18 cellular contexts compared by ENCODE assay signal in the genomic region with DNA sequence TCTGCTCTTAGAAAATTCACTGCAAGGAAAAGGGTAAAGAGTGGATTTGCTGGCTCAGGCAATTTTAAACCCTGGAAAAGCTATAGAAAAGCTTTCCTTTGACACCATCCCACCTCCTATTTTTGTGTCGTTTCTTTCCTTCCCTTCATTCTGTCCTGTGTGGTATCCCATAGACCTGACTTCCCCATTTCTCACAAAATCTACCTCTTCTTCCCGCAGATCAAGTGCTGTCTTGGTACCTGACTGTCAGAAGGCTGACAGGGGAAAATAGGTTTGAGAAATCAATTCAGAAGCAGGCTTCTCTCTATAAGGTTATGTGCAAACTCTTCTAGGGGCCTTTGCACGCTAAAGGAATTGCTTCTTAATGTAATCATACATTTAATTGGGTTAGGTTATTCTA.
DNase-seq lines count a peak whose midpoint lies in the region; ATAC-seq and TF ChIP-seq lines count a peak whose summit lies in the region.
"Had no signal": no experiment of that assay in that cellular context is flagged by ENCODE, and none has a peak within 500 bp of the region (broad histone marks: within the 10 kb centered on the region; RNA-seq: fewer than 3 reads in every experiment).

No MANE protein-coding gene starts in this region.

- TF ChIP-seq EP300 in suprapubic skin (IDR thresholded peaks at IDR 0.05), result no peak

- H2AFZ ChIP-seq in PC-3 (ENCODE audit: low read length), result no peak overlapping the region

- POLR2A ChIA-PET in PC-3 (lab: Charles Lee; ENCODE audit: unreplicated experiment), result no interaction called here

- 70% methylated on average over 3 of the region's 3 CpGs for WGBS in suprapubic skin
- WGBS in prostate gland, result 81% methylated on average over 3 of the region's 3 CpGs

- CTCF ChIA-PET in PC-3 (lab: Charles Lee), result no interaction called here

- H3K27ac Mint-ChIP-seq in nephron progenitor cell, result peak overlapping the region; percentile 70
- H3K27ac Mint-ChIP-seq: CD4-positive, alpha-beta T cell had no signal

- TF ChIP-seq CTCF in PC-3 (conservative IDR thresholded peaks at IDR 0.05; ENCODE audit: low read depth, low read length), result no peak
- TF ChIP-seq CTCF in nephron progenitor cell (IDR thresholded peaks at IDR 0.05), result no peak
- no peak for TF ChIP-seq CTCF in suprapubic skin (IDR thresholded peaks at IDR 0.05)
- no peak for TF ChIP-seq CTCF in prostate gland (IDR thresholded peaks at IDR 0.05)
- TF ChIP-seq CTCF in right atrium auricular region (IDR thresholded peaks at IDR 0.05), result no peak

- no peaks in the 10 kb centered on the region for H3K9me2 ChIP-seq in PC-3 (replicated peaks; ENCODE audit: low read length)

- H3K4me3 ChIP-seq in PC-3 (ENCODE audit: low read length) (no peak overlapping the region), suprapubic skin (no peak overlapping the region), prostate gland (no peak overlapping the region), right atrium auricular region (no peak overlapping the region)
- H3K4me3 ChIP-seq: BLaER1 had no signal

- H3K9ac ChIP-seq in PC-3 (ENCODE audit: low read length), result no peak overlapping the region; the same call in 1 of the 2 replicates
- H3K9ac ChIP-seq: BLaER1 had no signal

- intact Hi-C loops in PC-3 (cut with micrococcal nuclease) (no loop called here), prostate gland (cut with DNase I) (no loop called here)

- no peak for TF ChIP-seq POLR2A in suprapubic skin (IDR thresholded peaks at IDR 0.05)
- TF ChIP-seq POLR2A in prostate gland (IDR thresholded peaks at IDR 0.05), result no peak

- H3K27me3 ChIP-seq in PC-3 (ENCODE audit: low read length) (no peaks in the 10 kb centered on the region), suprapubic skin (no peaks in the 10 kb centered on the region), prostate gland (replicated peaks; ENCODE audit: insufficient read depth) (no peaks in the 10 kb centered on the region), right atrium auricular region (no peaks in the 10 kb centered on the region)
- H3K27me3 ChIP-seq: BLaER1 had no signal

- ATAC-seq in PC-3, result no peak
- ATAC-seq in GM21528 (IDR thresholded peaks at IDR 0.05; ENCODE audit: low FRiP score, unreplicated experiment), result no peak

- H3K27me3 Mint-ChIP-seq in nephron progenitor cell (ENCODE audit: low read depth, poor library complexity), result peaks cover 3% of the 10 kb centered on the region

- H3K9me3 ChIP-seq in PC-3 (ENCODE audit: low read length) (no peaks in the 10 kb centered on the region), suprapubic skin (no peaks in the 10 kb centered on the region), prostate gland (no peaks in the 10 kb centered on the region), right atrium auricular region (no peaks in the 10 kb centered on the region)
- H3K9me3 ChIP-seq: BLaER1 had no signal

- peak overlapping the region; percentile 45 for H3K27ac ChIP-seq in PC-3 (ENCODE audit: low read length)
- peak overlapping the region; percentile 59 for H3K27ac ChIP-seq in epithelial cell of prostate
- H3K27ac ChIP-seq in suprapubic skin, result peak overlapping the region; percentile 52
- H3K27ac ChIP-seq in prostate gland, result no peak overlapping the region
- no peak overlapping the region for H3K27ac ChIP-seq in right atrium auricular region
- H3K27ac ChIP-seq: BLaER1 had no signal

- no peak overlapping the region for H3K4me3 Mint-ChIP-seq in nephron progenitor cell
- H3K4me3 Mint-ChIP-seq: CD4-positive, alpha-beta T cell had no signal

- H3K4me1 ChIP-seq in PC-3 (ENCODE audit: insufficient read depth, low read length), result peaks cover 27% of the 10 kb centered on the region
- H3K4me1 ChIP-seq in suprapubic skin, result peaks cover 14% of the 10 kb centered on the region
- no peaks in the 10 kb centered on the region for H3K4me1 ChIP-seq in prostate gland (replicated peaks)
- H3K4me1 ChIP-seq in right atrium auricular region, result no peaks in the 10 kb centered on the region
- H3K4me1 ChIP-seq: BLaER1 had no signal

- no peak for DNase-seq in PC-3
- no peak for DNase-seq in epithelial cell of prostate (ENCODE audit: low read depth, low spot score)
- DNase-seq in nephron progenitor cell, result no peak
- no peak for DNase-seq in suprapubic skin (ENCODE audit: low spot score in 2 of 2)
- DNase-seq in prostate gland (ENCODE audit: low spot score), result no peak
- DNase-seq in right atrium auricular region (ENCODE audit: low spot score), result no peak
- DNase-seq: CD4-positive, alpha-beta T cell; COR-L47; GOT3; Kasumi-1; NCI-H1092 treated with DMSO at 0.1 percent for 48 hours; NCI-H1436; NCI-H187 treated with DMSO at 0.1 percent for 48 hours; NCI-H2171 treated with DMSO at 0.1 percent for 48 hours; NCI-H345; Right ventricle myocardium superior had no signal

- H3K36me3 ChIP-seq in PC-3 (ENCODE audit: low read depth, low read length), result no peaks in the 10 kb centered on the region
- no peaks in the 10 kb centered on the region for H3K36me3 ChIP-seq in suprapubic skin
- no peaks in the 10 kb centered on the region for H3K36me3 ChIP-seq in prostate gland
- H3K36me3 ChIP-seq in right atrium auricular region, result no peaks in the 10 kb centered on the region
- H3K36me3 ChIP-seq: BLaER1 had no signal

- no peaks in the 10 kb centered on the region for H3K79me2 ChIP-seq in PC-3 (ENCODE audit: low read length)

- peak overlapping the region; percentile 61 for H3K4me2 ChIP-seq in PC-3 (ENCODE audit: low read length)
- H3K4me2 ChIP-seq: BLaER1 had no signal

- peaks cover 5% of the 10 kb centered on the region for H3K36me3 Mint-ChIP-seq in nephron progenitor cell (ENCODE audit: low read depth)

- H3F3A ChIP-seq in PC-3 (ENCODE audit: low read length, unreplicated experiment), result no peaks in the 10 kb centered on the region

- peaks cover 21% of the 10 kb centered on the region for H3K9me3 Mint-ChIP-seq in nephron progenitor cell

- BruUV-seq in PC-3 (replicated peaks; lab: Mats Ljungman, UMichigan), result no TSS peak

- peaks cover 7% of the 10 kb centered on the region for H3K4me1 Mint-ChIP-seq in nephron progenitor cell

- H4K20me1 ChIP-seq in PC-3 (ENCODE audit: low read length), result no peaks in the 10 kb centered on the region
- H4K20me1 ChIP-seq: BLaER1 had no signal

Comparison
In these comparisons a context has a peak if more than half of its experiments do, and no peak if none do; other contexts are left out.
1. H3K27ac ChIP-seq: peak in PC-3 (single experiment), epithelial cell of prostate (single experiment) and suprapubic skin (single experiment); none in prostate gland (0 of 2) and right atrium auricular region (0 of 2).